ENCODE assay signal across 30 cellular contexts in the genomic region with DNA sequence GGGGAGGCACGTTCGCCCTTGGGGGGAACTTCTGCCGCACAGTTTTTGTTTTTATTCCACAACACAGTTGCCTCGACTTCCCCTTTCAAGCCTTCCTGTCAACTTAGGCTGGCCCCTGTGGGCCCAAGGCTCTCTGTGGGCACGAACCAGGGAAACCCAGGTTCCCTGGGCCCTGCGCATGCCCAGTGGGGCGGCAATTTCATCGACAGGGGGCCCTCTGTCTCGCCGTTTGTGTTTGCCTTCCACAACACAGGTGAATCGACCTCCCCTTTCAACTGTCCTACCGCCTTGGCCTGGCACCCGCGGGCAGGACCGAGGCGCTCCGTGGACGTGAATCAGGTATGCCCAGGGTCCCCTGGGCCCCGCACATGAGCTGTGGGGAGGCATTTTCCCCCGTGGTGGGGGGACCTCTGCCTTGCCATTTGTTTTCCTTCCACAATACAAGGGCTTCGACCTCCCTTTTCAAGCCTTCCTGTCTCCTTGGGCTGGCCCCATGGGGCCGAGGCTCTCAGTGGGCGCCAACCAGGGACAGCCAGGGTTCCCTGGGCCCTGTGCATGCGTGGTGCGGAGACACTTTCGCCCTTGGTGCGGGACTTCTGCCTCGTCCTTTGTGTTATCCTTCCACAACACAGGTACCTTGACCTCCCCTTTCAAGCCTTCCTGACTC.
"Had no signal": no experiment of that assay in that cellular context is flagged by ENCODE, and none has a peak within 500 bp of the region (broad histone marks: within the 10 kb centered on the region; RNA-seq: fewer than 3 reads in every experiment).

No MANE protein-coding gene starts in this region.

- H3K4me1 ChIP-seq: adrenal gland, body of pancreas, esophagus muscularis mucosa, foreskin keratinocyte, gastrocnemius medialis, heart left ventricle had no signal

- ATAC-seq: activated CD4-positive, alpha-beta T cell treated with anti-CD3 and anti-CD28 coated beads for 36 hours; activated CD8-positive, alpha-beta memory T cell treated with anti-CD3 and anti-CD28 coated beads, Interleukin-2, amount 10 ng/mL, durations not matched to agents 7 days and 5 days; activated CD8-positive, alpha-beta T cell treated with anti-CD3 and anti-CD28 coated beads, Interleukin-2, amount 10 ng/mL, durations not matched to agents 7 days and 5 days; activated naive CD8-positive, alpha-beta T cell treated with anti-CD3 and anti-CD28 coated beads, Interleukin-2, amount 50 U/mL, for 24 hours; body of pancreas; effector memory CD8-positive, alpha-beta T cell; foreskin keratinocyte; gastrocnemius medialis; heart left ventricle had no signal

- H3K27me3 ChIP-seq: adrenal gland, body of pancreas, foreskin keratinocyte, gastrocnemius medialis had no signal

- H3K36me3 ChIP-seq: adrenal gland, esophagus muscularis mucosa, gastrocnemius medialis, heart left ventricle had no signal

- H3K4me3 ChIP-seq: adrenal gland, body of pancreas, esophagus muscularis mucosa, gastrocnemius medialis, heart left ventricle had no signal

- H3K9me3 ChIP-seq: adrenal gland, gastrocnemius medialis had no signal

- H3K27ac ChIP-seq: adrenal gland, body of pancreas, esophagus muscularis mucosa, foreskin keratinocyte, gastrocnemius medialis, heart left ventricle had no signal

- DNase-seq: activated CD4-positive, alpha-beta memory T cell treated with anti-CD3 and anti-CD28 coated beads for 36 hours; activated CD4-positive, alpha-beta T cell treated with anti-CD3 and anti-CD28 coated beads for 36 hours; activated CD4-positive, alpha-beta T cell treated with anti-CD3 and anti-CD28 coated beads, Interleukin-2, amount 10 ng/mL, durations not matched to agents 24 days and 14 days; activated CD4-positive, CD25-positive, alpha-beta regulatory T cell; activated CD4-positive, CD25-positive, alpha-beta regulatory T cell treated with anti-CD3 and anti-CD28 coated beads, Interleukin-2, amount 50 U/mL, for 72 hours; activated CD8-positive, alpha-beta memory T cell treated with anti-CD3 and anti-CD28 coated beads, Interleukin-2, amount 10 ng/mL, durations not matched to agents 7 days and 5 days; activated CD8-positive, alpha-beta memory T cell treated with anti-CD3 and anti-CD28 coated beads, Interleukin-2, amount 50 U/mL, for 4 hours; activated CD8-positive, alpha-beta T cell treated with anti-CD3 and anti-CD28 coated beads, Interleukin-2, amount 10 ng/mL, durations not matched to agents 7 days and 5 days; activated effector memory CD4-positive, alpha-beta T cell treated with anti-CD3 and anti-CD28 coated beads, Interleukin-2, amount 50 U/mL, for 16 hours; activated naive CD4-positive, alpha-beta T cell treated with anti-CD3 and anti-CD28 coated beads for 36 hours; activated naive CD8-positive, alpha-beta T cell treated with anti-CD3 and anti-CD28 coated beads for 36 hours; activated naive CD8-positive, alpha-beta T cell treated with anti-CD3 and anti-CD28 coated beads, Interleukin-2, amount 50 U/mL, for 24 hours; activated T-cell treated with anti-CD3 and anti-CD28 coated beads, Interleukin-2, amount 50 U/mL, for 1 hour; activated T-cell treated with anti-CD3 and anti-CD28 coated beads, Interleukin-2, amount 50 U/mL, for 48 hours; adrenal gland; amygdala; aorta; body of pancreas; caudate nucleus; cortex of kidney; dermis blood vessel endothelial cell; effector CD4-positive, alpha-beta T cell; effector memory CD8-positive, alpha-beta T cell; erythroblast; foreskin keratinocyte; gastrocnemius medialis; glutamatergic neuron; heart left ventricle; T-helper 2 cell had no signal
